19 cellular contexts compared by ENCODE assay signal in the genomic region with DNA sequence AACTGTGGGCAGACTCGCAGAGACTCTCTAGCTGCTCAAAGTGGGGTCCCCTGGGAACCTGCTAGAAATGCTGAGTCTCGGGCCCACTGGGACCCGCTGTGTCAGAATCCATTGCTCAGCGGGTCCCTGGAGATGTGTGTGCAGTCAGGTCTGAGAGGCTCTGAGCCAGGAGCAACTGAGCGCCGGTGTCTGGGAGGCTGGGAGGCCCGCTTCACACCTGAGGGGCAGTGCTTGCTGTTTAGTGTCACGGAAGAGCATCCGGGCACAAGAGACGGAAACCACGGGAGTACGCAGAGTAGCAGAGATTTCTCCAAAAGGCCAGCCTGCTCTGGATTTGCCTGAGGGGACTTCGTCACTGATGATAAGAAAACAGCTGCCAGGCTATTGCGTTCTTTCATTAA.
"Had no signal": no experiment of that assay in that cellular context is flagged by ENCODE, and none has a peak within 500 bp of the region (broad histone marks: within the 10 kb centered on the region; RNA-seq: fewer than 3 reads in every experiment).

No MANE protein-coding gene starts in this region.

- H3K27ac Mint-ChIP-seq: activated CD4-positive, alpha-beta T cell treated with anti-CD3 and anti-CD28 coated beads, Interleukin-2, amount 10 ng/mL, durations not matched to agents 7 days and 5 days; activated CD8-positive, alpha-beta T cell treated with anti-CD3 and anti-CD28 coated beads, Interleukin-2, amount 10 ng/mL, durations not matched to agents 7 days and 5 days; activated naive CD8-positive, alpha-beta T cell treated with anti-CD3 and anti-CD28 coated beads for 36 hours; activated T-helper 17 cell treated with anti-CD3 and anti-CD28 coated beads, Interleukin-2, amount 50 U/mL, for 72 hours had no signal

- DNase-seq: activated CD4-positive, alpha-beta T cell treated with anti-CD3 and anti-CD28 coated beads, Interleukin-2, amount 10 ng/mL, durations not matched to agents 7 days and 5 days; activated CD4-positive, CD25-positive, alpha-beta regulatory T cell treated with anti-CD3 and anti-CD28 coated beads, Interleukin-2, amount 50 U/mL, for 72 hours; activated CD8-positive, alpha-beta T cell treated with anti-CD3 and anti-CD28 coated beads, Interleukin-2, amount 10 ng/mL, durations not matched to agents 7 days and 5 days; activated naive CD4-positive, alpha-beta T cell treated with Interleukin-2 at 50 U/mL for 16 hours; activated naive CD8-positive, alpha-beta T cell treated with anti-CD3 and anti-CD28 coated beads for 36 hours; activated T-cell treated with anti-CD3 and anti-CD28 coated beads, Interleukin-2, amount 50 U/mL, for 1 hour; cerebellar nuclear complex; effector CD4-positive, alpha-beta T cell; erythroblast; foreskin keratinocyte; kidney; naive thymus-derived CD4-positive, alpha-beta T cell; stimulated activated CD4-positive, alpha-beta T cell treated with anti-CD3 and anti-CD28 coated beads, Interleukin-4, amount 100 ng/mL, for 24 hours; stimulated activated naive CD4-positive, alpha-beta T cell treated with Interleukin-2 at 50 U/mL for 16 hours had no signal

- H3K4me1 Mint-ChIP-seq: activated T-helper 17 cell treated with anti-CD3 and anti-CD28 coated beads, Interleukin-2, amount 50 U/mL, for 72 hours had no signal

- H3K4me3 ChIP-seq: breast epithelium, lung had no signal

- H3K36me3 ChIP-seq: breast epithelium had no signal

- H3K4me1 ChIP-seq: breast epithelium had no signal

- H3K27me3 ChIP-seq: breast epithelium had no signal

- H3K4me3 Mint-ChIP-seq: activated CD4-positive, alpha-beta T cell treated with anti-CD3 and anti-CD28 coated beads, Interleukin-2, amount 10 ng/mL, durations not matched to agents 7 days and 5 days; activated CD8-positive, alpha-beta T cell treated with anti-CD3 and anti-CD28 coated beads, Interleukin-2, amount 10 ng/mL, durations not matched to agents 7 days and 5 days; activated naive CD8-positive, alpha-beta T cell treated with anti-CD3 and anti-CD28 coated beads for 36 hours; activated T-helper 17 cell treated with anti-CD3 and anti-CD28 coated beads, Interleukin-2, amount 50 U/mL, for 72 hours; naive thymus-derived CD4-positive, alpha-beta T cell; neural crest cell had no signal

- H3K9me3 ChIP-seq: breast epithelium had no signal

- H3K27me3 Mint-ChIP-seq: activated CD4-positive, alpha-beta T cell treated with anti-CD3 and anti-CD28 coated beads, Interleukin-2, amount 10 ng/mL, durations not matched to agents 7 days and 5 days; activated naive CD8-positive, alpha-beta T cell treated with anti-CD3 and anti-CD28 coated beads for 36 hours; activated T-helper 17 cell treated with anti-CD3 and anti-CD28 coated beads, Interleukin-2, amount 50 U/mL, for 72 hours had no signal

- H3K9me3 Mint-ChIP-seq: activated CD4-positive, alpha-beta T cell treated with anti-CD3 and anti-CD28 coated beads, Interleukin-2, amount 10 ng/mL, durations not matched to agents 7 days and 5 days; activated naive CD8-positive, alpha-beta T cell treated with anti-CD3 and anti-CD28 coated beads for 36 hours; activated T-helper 17 cell treated with anti-CD3 and anti-CD28 coated beads, Interleukin-2, amount 50 U/mL, for 72 hours; naive thymus-derived CD4-positive, alpha-beta T cell; neural crest cell had no signal

- H3K27ac ChIP-seq: breast epithelium, foreskin keratinocyte, VCaP had no signal

- H3K36me3 Mint-ChIP-seq: activated naive CD8-positive, alpha-beta T cell treated with anti-CD3 and anti-CD28 coated beads for 36 hours had no signal
